ENCODE assay signal across 1 cellular context in the genomic region with DNA sequence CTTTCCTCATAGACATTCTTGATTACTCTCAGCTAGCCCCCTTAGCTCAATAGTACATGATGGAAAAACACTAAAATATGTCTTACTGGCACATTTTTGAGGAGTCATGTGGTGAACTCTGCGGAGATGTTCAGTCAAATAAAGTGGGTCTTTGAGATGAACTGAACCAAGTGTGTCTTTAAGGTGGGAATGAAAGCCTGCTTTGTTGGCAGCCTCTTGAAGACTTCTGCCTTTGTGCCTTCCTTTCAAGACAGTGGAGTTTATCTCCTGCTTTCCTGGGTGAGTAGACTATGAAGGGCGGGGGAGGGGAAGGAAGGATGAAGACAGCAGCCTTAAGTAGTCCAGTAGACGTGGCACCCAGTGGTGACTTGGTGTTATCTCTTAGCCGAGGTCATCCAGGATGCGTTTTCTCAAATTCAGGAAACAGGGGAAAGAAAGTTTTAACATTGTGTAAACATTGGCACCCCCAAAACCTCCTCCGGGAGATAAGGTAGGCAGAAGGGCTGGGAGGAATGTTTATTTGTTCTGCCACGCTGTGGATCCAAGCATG.
TF ChIP-seq lines count a peak whose summit lies in the region.

No MANE protein-coding gene starts in this region.

TF ChIP-seq in SK-N-SH treated with all-trans-retinoic acid at 6 μM for 48 hours, 23 proteins besides CTCF, POLR2A, EP300 and RAD21 (continued from another document):
- TF ChIP-seq RARB (CRISPR knock-in tag; IDR thresholded peaks at IDR 0.05) = no peak
- TF ChIP-seq ZFP30 (CRISPR knock-in tag; IDR thresholded peaks at IDR 0.05) = no peak
